14 cellular contexts compared by ENCODE assay signal in genomic region chr6:164122109-164122508, GRCh38.
DNase-seq lines count a peak whose midpoint lies in the region; ATAC-seq lines count a peak whose summit lies in the region.
"Had no signal": no experiment of that assay in that cellular context is flagged by ENCODE, and none has a peak within 500 bp of the region (broad histone marks: within the 10 kb centered on the region; RNA-seq: fewer than 3 reads in every experiment).

No MANE protein-coding gene starts in this region.

- no peak overlapping the region for H2AFZ ChIP-seq in neuronal stem cell (ENCODE audit: low read length)

- H3K4me3 Mint-ChIP-seq in stimulated activated memory B cell treated with anti-CD40 and anti-IgM and Interleukin-4, amounts not matched to agents 10 μg/mL and 1 μg/mL and 100 μg/mL, for 72 hours: no peak overlapping the region
- H3K4me3 Mint-ChIP-seq: CD4-positive, alpha-beta T cell; H9 had no signal

- no peak overlapping the region for H4K8ac ChIP-seq in neuronal stem cell (ENCODE audit: low read depth, low read length)

- no peaks in the 10 kb centered on the region for H3K4me1 Mint-ChIP-seq in stimulated activated memory B cell treated with anti-CD40 and anti-IgM and Interleukin-4, amounts not matched to agents 10 μg/mL and 1 μg/mL and 100 μg/mL, for 72 hours

- no peak overlapping the region for H3K9ac ChIP-seq in neuronal stem cell (ENCODE audit: low read depth, low read length, poor library complexity)

- H3K9me3 Mint-ChIP-seq in stimulated activated memory B cell treated with anti-CD40 and anti-IgM and Interleukin-4, amounts not matched to agents 10 μg/mL and 1 μg/mL and 100 μg/mL, for 72 hours: peaks cover 3% of the 10 kb centered on the region
- H3K9me3 Mint-ChIP-seq: CD4-positive, alpha-beta T cell had no signal

- H3K4me2 ChIP-seq in neuronal stem cell (ENCODE audit: insufficient read depth, low read length, poor library complexity, severe bottlenecking): no peak overlapping the region

- no CpG with 5 or more reads among the region's 11 CpGs for WGBS in neuronal stem cell (ENCODE audit: extremely low coverage in 2 of 2, insufficient read length in 2 of 2, insufficient replicate concordance in 1 of 2), 2 donors

- no peak overlapping the region for H4K91ac ChIP-seq in neuronal stem cell (ENCODE audit: low read depth, low read length, poor library complexity)

- peak overlapping the region; percentile 61 for H3K18ac ChIP-seq in neuronal stem cell (ENCODE audit: low read length)

- H2BK120ac ChIP-seq in neuronal stem cell (ENCODE audit: low read depth, low read length): no peak overlapping the region

- H3K27ac ChIP-seq in neuronal stem cell (replicated peaks; ENCODE audit: low read length): no peak overlapping the region
- H3K27ac ChIP-seq: C4-2B had no signal

- H3K36me3 ChIP-seq in neuronal stem cell (replicated peaks in 1 of 2; ENCODE audit: control insufficient read depth in 2 of 2, insufficient read depth in 2 of 2, low read length in 2 of 2): no peaks in the 10 kb centered on the region

- H3K79me1 ChIP-seq in neuronal stem cell (ENCODE audit: low read depth, low read length): no peaks in the 10 kb centered on the region

- ATAC-seq in HG02885 (IDR thresholded peaks at IDR 0.05; ENCODE audit: poor library complexity, unreplicated experiment) (peak; percentile 6), HG03432 (IDR thresholded peaks at IDR 0.05; ENCODE audit: unreplicated experiment) (peak; percentile 12)
- ATAC-seq in stimulated activated memory B cell treated with anti-CD40 and anti-IgM and Interleukin-4, amounts not matched to agents 10 μg/mL and 1 μg/mL and 100 μg/mL, for 72 hours: peak; percentile 36

- no peak overlapping the region for H3K4me3 ChIP-seq in neuronal stem cell (ENCODE audit: low read length in 2 of 2)

- H3K23ac ChIP-seq in neuronal stem cell (ENCODE audit: low read depth, low read length, poor library complexity): no peak overlapping the region

- no peak overlapping the region for H3K14ac ChIP-seq in neuronal stem cell (ENCODE audit: low read length)

- H3K4ac ChIP-seq in neuronal stem cell (ENCODE audit: low read length): no peak overlapping the region

- no peak overlapping the region for H2BK12ac ChIP-seq in neuronal stem cell (ENCODE audit: low read length)

- H3K27ac Mint-ChIP-seq in stimulated activated memory B cell treated with anti-CD40 and anti-IgM and Interleukin-4, amounts not matched to agents 10 μg/mL and 1 μg/mL and 100 μg/mL, for 72 hours: no peak overlapping the region
- H3K27ac Mint-ChIP-seq: CD4-positive, alpha-beta T cell; H9 had no signal

- no peak overlapping the region for H2AK5ac ChIP-seq in neuronal stem cell (ENCODE audit: low read depth, low read length)

- H2BK5ac ChIP-seq in neuronal stem cell (ENCODE audit: low read length): no peak overlapping the region

- no peaks in the 10 kb centered on the region for H3K27me3 Mint-ChIP-seq in stimulated activated memory B cell treated with anti-CD40 and anti-IgM and Interleukin-4, amounts not matched to agents 10 μg/mL and 1 μg/mL and 100 μg/mL, for 72 hours
- H3K27me3 Mint-ChIP-seq: CD4-positive, alpha-beta T cell had no signal

- peaks cover 0 to 3% of the 10 kb centered on the region in 2 donors for H3K9me3 ChIP-seq in neuronal stem cell (replicated peaks in 1 of 2; ENCODE audit: control insufficient read depth in 2 of 2, insufficient read depth in 1 of 2, low read depth in 1 of 2, low read length in 2 of 2)
- H3K9me3 ChIP-seq: Caco-2 had no signal

- peaks cover 0 to 2% of the 10 kb centered on the region in 2 donors for H3K4me1 ChIP-seq in neuronal stem cell (ENCODE audit: control insufficient read depth in 2 of 2, insufficient read depth in 1 of 2, low read depth in 1 of 2, low read length in 2 of 2)
- H3K4me1 ChIP-seq: Caco-2 had no signal

- H3K27me3 ChIP-seq in neuronal stem cell (ENCODE audit: control insufficient read depth in 3 of 3, insufficient read depth in 3 of 3, low read depth in 1 of 3, low read length in 3 of 3): no peaks in the 10 kb centered on the region

- H3K36me3 Mint-ChIP-seq in stimulated activated memory B cell treated with anti-CD40 and anti-IgM and Interleukin-4, amounts not matched to agents 10 μg/mL and 1 μg/mL and 100 μg/mL, for 72 hours: no peaks in the 10 kb centered on the region

- DNase-seq in neuronal stem cell (ENCODE audit: low spot score): no peak
- DNase-seq in AG08395 (ENCODE audit: low spot score): no peak
- no peak for DNase-seq in NCI-H1694 treated with DMSO at 0.1 percent for 48 hours (lab: John Stamatoyannopoulos, UW)
- DNase-seq in NCI-H1436 treated with DMSO at 0.1 percent for 48 hours (lab: John Stamatoyannopoulos, UW): no peak
- DNase-seq: ACHN; AML-193; Caco-2; CD4-positive, alpha-beta T cell; GOT3; H9 had no signal

- H2BK15ac ChIP-seq in neuronal stem cell (ENCODE audit: low read length): peak overlapping the region; percentile 87
